In genomic region chr1:54488065-54488750, GRCh38 we compare ENCODE assay signal across 1 cellular context.
TF ChIP-seq lines count a peak whose summit lies in the region.

No MANE protein-coding gene starts in this region.

TF ChIP-seq in K562, 482 proteins besides CTCF, POLR2A, EP300 and RAD21 (continued from another document and continues in another):
- TF ChIP-seq E4F1 (CRISPR knock-in tag; IDR thresholded peaks at IDR 0.05; ENCODE audit: borderline replicate concordance) (no peak), REST (CRISPR knock-in tag; IDR thresholded peaks at IDR 0.05; ENCODE audit: low read depth) (no peak), SMARCA4 (IDR thresholded peaks at IDR 0.05) (no peak), OTX1 (CRISPR knock-in tag; IDR thresholded peaks at IDR 0.05) (no peak), ESRRA (IDR thresholded peaks at IDR 0.05; ENCODE audit: borderline replicate concordance, low read depth) (peak; percentile 77; the same call in 1 of the 2 replicates), LARP7 (IDR thresholded peaks at IDR 0.05) (no peak), FOXJ2 (tag; IDR thresholded peaks at IDR 0.05) (peak; percentile 99), IRF2 (CRISPR knock-in tag; IDR thresholded peaks at IDR 0.05) (no peak), POU5F1 (IDR thresholded peaks at IDR 0.05; ENCODE audit: borderline replicate concordance, low read depth, low read length, partially characterized antibody) (no peak), ZNF224 (CRISPR knock-in tag; IDR thresholded peaks at IDR 0.05) (no peak), HSF4 (CRISPR knock-in tag; IDR thresholded peaks at IDR 0.05; ENCODE audit: borderline replicate concordance) (no peak), YY1 (IDR thresholded peaks at IDR 0.05; ENCODE audit: borderline replicate concordance in 1 of 3, control insufficient read depth in 1 of 3, extremely low read depth in 1 of 3, insufficient read depth in 3 of 3, insufficient read length in 1 of 3, insufficient replicate concordance in 2 of 3, low read depth in 1 of 3, low read length in 2 of 3) (peak in 2 of 3 experiments; percentile 41 to 70), SMAD1 (IDR thresholded peaks at IDR 0.05; ENCODE audit: low read depth, low read length, partially characterized antibody) (peak; percentile 29), SRSF7 (optimal IDR thresholded peaks at IDR 0.05; ENCODE audit: low read depth, low read length) (no peak), ZNF668 (CRISPR knock-in tag; IDR thresholded peaks at IDR 0.05) (no peak), ETS1 (conservative IDR thresholded peaks at IDR 0.05; ENCODE audit: control insufficient read depth, low read depth, low read length) (peak; percentile 53; the same call in 1 of the 2 replicates), ZNF77 (CRISPR knock-in tag; IDR thresholded peaks at IDR 0.05) (no peak), CREB1 (IDR thresholded peaks at IDR 0.05) (peak; percentile 44; the same call in 1 of the 2 replicates), CREB1 (CRISPR knock-in tag; IDR thresholded peaks at IDR 0.05) (no peak), RFX1 (IDR thresholded peaks at IDR 0.05) (no peak; the same call in 1 of the 2 replicates), PBX2 (CRISPR knock-in tag; IDR thresholded peaks at IDR 0.05; ENCODE audit: low read depth) (no peak), PBX2 (tag; conservative IDR thresholded peaks at IDR 0.05; ENCODE audit: low read depth) (no peak), ZNF75A (CRISPR knock-in tag; IDR thresholded peaks at IDR 0.05) (no peak), CEBPB (tag; IDR thresholded peaks at IDR 0.05) (no peak), NFE2L1 (tag; IDR thresholded peaks at IDR 0.05; ENCODE audit: borderline replicate concordance, low read depth) (no peak), MYBL2 (IDR thresholded peaks at IDR 0.05; ENCODE audit: low read depth) (no peak), MYBL2 (CRISPR knock-in tag; IDR thresholded peaks at IDR 0.05; ENCODE audit: borderline replicate concordance) (no peak), TAF1 (IDR thresholded peaks at IDR 0.05; ENCODE audit: control insufficient read depth, extremely low read depth, insufficient read depth, low read length, severe bottlenecking) (peak; percentile 57), TGIF2 (CRISPR knock-in tag; IDR thresholded peaks at IDR 0.05) (no peak), POLR3G (IDR thresholded peaks at IDR 0.05; ENCODE audit: extremely low read depth, insufficient read length, insufficient replicate concordance) (no peak), ZNF23 (CRISPR knock-in tag; IDR thresholded peaks at IDR 0.05) (no peak), ZBTB49 (CRISPR knock-in tag; IDR thresholded peaks at IDR 0.05; ENCODE audit: borderline replicate concordance) (no peak), SMARCA5 (IDR thresholded peaks at IDR 0.05) (no peak), NFE2 (IDR thresholded peaks at IDR 0.05; ENCODE audit: low read depth) (peak; percentile 41), TCF7L2 (IDR thresholded peaks at IDR 0.05; ENCODE audit: low read depth, low read length) (no peak), SNIP1 (IDR thresholded peaks at IDR 0.05; ENCODE audit: low read depth) (no peak), SIN3B (IDR thresholded peaks at IDR 0.05; ENCODE audit: low read depth) (peak; percentile 59; the same call in 1 of the 2 replicates)
- TF ChIP-seq, protein P1, sequence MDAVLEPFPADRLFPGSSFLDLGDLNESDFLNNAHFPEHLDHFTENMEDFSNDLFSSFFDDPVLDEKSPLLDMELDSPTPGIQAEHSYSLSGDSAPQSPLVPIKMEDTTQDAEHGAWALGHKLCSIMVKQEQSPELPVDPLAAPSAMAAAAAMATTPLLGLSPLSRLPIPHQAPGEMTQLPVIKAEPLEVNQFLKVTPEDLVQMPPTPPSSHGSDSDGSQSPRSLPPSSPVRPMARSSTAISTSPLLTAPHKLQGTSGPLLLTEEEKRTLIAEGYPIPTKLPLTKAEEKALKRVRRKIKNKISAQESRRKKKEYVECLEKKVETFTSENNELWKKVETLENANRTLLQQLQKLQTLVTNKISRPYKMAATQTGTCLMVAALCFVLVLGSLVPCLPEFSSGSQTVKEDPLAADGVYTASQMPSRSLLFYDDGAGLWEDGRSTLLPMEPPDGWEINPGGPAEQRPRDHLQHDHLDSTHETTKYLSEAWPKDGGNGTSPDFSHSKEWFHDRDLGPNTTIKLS (IDR thresholded peaks at IDR 0.05; ENCODE audit: borderline replicate concordance, low read depth), result peak; percentile 40; the same call in 1 of the 2 replicates
- TF ChIP-seq, protein P2, sequence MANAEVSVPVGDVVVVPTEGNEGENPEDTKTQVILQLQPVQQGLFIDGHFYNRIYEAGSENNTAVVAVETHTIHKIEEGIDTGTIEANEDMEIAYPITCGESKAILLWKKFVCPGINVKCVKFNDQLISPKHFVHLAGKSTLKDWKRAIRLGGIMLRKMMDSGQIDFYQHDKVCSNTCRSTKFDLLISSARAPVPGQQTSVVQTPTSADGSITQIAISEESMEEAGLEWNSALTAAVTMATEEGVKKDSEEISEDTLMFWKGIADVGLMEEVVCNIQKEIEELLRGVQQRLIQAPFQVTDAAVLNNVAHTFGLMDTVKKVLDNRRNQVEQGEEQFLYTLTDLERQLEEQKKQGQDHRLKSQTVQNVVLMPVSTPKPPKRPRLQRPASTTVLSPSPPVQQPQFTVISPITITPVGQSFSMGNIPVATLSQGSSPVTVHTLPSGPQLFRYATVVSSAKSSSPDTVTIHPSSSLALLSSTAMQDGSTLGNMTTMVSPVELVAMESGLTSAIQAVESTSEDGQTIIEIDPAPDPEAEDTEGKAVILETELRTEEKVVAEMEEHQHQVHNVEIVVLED (CRISPR knock-in tag; IDR thresholded peaks at IDR 0.05), result peak; percentile 89
- TF ChIP-seq, protein P3, sequence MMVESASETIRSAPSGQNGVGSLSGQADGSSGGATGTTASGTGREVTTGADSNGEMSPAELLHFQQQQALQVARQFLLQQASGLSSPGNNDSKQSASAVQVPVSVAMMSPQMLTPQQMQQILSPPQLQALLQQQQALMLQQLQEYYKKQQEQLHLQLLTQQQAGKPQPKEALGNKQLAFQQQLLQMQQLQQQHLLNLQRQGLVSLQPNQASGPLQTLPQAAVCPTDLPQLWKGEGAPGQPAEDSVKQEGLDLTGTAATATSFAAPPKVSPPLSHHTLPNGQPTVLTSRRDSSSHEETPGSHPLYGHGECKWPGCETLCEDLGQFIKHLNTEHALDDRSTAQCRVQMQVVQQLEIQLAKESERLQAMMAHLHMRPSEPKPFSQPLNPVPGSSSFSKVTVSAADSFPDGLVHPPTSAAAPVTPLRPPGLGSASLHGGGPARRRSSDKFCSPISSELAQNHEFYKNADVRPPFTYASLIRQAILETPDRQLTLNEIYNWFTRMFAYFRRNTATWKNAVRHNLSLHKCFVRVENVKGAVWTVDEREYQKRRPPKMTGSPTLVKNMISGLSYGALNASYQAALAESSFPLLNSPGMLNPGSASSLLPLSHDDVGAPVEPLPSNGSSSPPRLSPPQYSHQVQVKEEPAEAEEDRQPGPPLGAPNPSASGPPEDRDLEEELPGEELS (CRISPR knock-in tag; IDR thresholded peaks at IDR 0.05; ENCODE audit: borderline replicate concordance), result no peak
- TF ChIP-seq, protein P4, sequence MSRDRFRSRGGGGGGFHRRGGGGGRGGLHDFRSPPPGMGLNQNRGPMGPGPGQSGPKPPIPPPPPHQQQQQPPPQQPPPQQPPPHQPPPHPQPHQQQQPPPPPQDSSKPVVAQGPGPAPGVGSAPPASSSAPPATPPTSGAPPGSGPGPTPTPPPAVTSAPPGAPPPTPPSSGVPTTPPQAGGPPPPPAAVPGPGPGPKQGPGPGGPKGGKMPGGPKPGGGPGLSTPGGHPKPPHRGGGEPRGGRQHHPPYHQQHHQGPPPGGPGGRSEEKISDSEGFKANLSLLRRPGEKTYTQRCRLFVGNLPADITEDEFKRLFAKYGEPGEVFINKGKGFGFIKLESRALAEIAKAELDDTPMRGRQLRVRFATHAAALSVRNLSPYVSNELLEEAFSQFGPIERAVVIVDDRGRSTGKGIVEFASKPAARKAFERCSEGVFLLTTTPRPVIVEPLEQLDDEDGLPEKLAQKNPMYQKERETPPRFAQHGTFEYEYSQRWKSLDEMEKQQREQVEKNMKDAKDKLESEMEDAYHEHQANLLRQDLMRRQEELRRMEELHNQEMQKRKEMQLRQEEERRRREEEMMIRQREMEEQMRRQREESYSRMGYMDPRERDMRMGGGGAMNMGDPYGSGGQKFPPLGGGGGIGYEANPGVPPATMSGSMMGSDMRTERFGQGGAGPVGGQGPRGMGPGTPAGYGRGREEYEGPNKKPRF (IDR thresholded peaks at IDR 0.05; ENCODE audit: low read depth, low read length), result no peak
